6 cellular contexts compared by ENCODE assay signal in the genomic region with DNA sequence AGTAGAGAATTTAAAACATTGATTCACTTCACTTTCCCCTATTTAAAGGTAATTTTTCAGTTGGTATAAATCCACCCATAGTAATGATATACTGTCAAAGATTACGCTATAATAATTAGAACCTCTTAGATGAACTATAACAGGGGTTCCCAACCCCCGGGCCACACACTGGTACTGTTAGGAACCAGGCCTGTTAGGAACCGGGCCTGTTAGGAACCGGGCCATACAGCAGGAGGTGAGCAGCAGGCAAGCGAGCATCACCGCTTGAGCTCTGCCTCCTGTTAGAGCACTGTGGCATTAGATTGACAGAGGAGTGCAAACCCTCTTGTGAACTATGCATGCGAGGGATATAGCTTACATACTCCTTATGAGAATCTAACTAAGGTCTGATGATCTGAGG.
"Had no signal": no experiment of that assay in that cellular context is flagged by ENCODE, and none has a peak within 500 bp of the region (broad histone marks: within the 10 kb centered on the region; RNA-seq: fewer than 3 reads in every experiment).

No MANE protein-coding gene starts in this region.

- H3K9me3 Mint-ChIP-seq: H9 had no signal

- FAIRE-seq: HTR-8/SVneo had no signal

- H3K4me1 Mint-ChIP-seq: H9 had no signal

- H3K4me3 Mint-ChIP-seq: H9 had no signal

- DNase-seq: GOT3, H9, HCEC 1CT, IMR-90, KBM-7 had no signal

- H3K27ac Mint-ChIP-seq: H9 had no signal
